Comparison of ENCODE assay signal across 1 cellular context in genomic region chr1:109821221-109821669, GRCh38.
TF ChIP-seq lines count a peak whose summit lies in the region.

No MANE protein-coding gene starts in this region.

TF ChIP-seq in HepG2, 621 proteins besides CTCF, POLR2A, EP300 and RAD21 (continued from another document):
- TF ChIP-seq, protein P1, sequence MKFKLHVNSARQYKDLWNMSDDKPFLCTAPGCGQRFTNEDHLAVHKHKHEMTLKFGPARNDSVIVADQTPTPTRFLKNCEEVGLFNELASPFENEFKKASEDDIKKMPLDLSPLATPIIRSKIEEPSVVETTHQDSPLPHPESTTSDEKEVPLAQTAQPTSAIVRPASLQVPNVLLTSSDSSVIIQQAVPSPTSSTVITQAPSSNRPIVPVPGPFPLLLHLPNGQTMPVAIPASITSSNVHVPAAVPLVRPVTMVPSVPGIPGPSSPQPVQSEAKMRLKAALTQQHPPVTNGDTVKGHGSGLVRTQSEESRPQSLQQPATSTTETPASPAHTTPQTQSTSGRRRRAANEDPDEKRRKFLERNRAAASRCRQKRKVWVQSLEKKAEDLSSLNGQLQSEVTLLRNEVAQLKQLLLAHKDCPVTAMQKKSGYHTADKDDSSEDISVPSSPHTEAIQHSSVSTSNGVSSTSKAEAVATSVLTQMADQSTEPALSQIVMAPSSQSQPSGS (CRISPR knock-in tag; IDR thresholded peaks at IDR 0.05): no peak
- TF ChIP-seq, protein P2, sequence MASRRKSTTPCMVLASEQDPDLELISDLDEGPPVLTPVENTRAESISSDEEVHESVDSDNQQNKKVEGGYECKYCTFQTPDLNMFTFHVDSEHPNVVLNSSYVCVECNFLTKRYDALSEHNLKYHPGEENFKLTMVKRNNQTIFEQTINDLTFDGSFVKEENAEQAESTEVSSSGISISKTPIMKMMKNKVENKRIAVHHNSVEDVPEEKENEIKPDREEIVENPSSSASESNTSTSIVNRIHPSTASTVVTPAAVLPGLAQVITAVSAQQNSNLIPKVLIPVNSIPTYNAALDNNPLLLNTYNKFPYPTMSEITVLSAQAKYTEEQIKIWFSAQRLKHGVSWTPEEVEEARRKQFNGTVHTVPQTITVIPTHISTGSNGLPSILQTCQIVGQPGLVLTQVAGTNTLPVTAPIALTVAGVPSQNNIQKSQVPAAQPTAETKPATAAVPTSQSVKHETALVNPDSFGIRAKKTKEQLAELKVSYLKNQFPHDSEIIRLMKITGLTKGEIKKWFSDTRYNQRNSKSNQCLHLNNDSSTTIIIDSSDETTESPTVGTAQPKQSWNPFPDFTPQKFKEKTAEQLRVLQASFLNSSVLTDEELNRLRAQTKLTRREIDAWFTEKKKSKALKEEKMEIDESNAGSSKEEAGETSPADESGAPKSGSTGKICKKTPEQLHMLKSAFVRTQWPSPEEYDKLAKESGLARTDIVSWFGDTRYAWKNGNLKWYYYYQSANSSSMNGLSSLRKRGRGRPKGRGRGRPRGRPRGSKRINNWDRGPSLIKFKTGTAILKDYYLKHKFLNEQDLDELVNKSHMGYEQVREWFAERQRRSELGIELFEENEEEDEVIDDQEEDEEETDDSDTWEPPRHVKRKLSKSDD (CRISPR knock-in tag; IDR thresholded peaks at IDR 0.05; ENCODE audit: low read depth): no peak
- TF ChIP-seq NFYB (CRISPR knock-in tag; IDR thresholded peaks at IDR 0.05) (no peak), ZNF230 (CRISPR knock-in tag; IDR thresholded peaks at IDR 0.05) (no peak), ADNP (CRISPR knock-in tag; IDR thresholded peaks at IDR 0.05) (no peak)
TF ChIP-seq in HepG2: peak in this region for 0.
